In genomic region chr14:30331030-30331429, GRCh38 we compare ENCODE assay signal across 7 cellular contexts.
"Had no signal": no experiment of that assay in that cellular context is flagged by ENCODE, and none has a peak within 500 bp of the region (broad histone marks: within the 10 kb centered on the region; RNA-seq: fewer than 3 reads in every experiment).

No MANE protein-coding gene starts in this region.

- ATAC-seq: GM12878 had no signal

- H3K4me3 ChIP-seq: GM12878 had no signal

- DNase-seq: GDM1, GF-D8 had no signal

- FAIRE-seq: GM12878, GM12891, GM12892, GM18507, GM19239 had no signal
